ENCODE assay signal across 20 cellular contexts in the genomic region with DNA sequence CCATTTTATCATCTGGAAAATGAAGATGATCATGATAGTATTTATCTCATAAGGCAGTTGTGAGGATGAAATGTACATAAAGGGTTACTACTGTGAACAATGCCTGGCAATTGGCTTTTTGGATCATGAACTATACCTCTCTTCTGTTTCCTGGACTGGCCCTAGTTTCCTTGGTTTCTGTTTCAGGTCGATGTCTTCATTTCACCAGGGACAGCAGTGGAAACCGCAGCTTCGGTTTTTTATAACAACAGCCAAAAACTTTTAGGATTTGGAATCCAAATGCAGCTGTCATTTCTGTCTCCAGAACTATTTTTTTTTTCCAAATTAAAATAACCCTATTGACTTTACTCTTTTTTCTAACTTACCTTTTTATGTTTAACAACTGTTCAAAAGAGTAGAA.
DNase-seq lines count a peak whose midpoint lies in the region; FAIRE-seq and TF ChIP-seq lines count a peak whose summit lies in the region.
"Had no signal": no experiment of that assay in that cellular context is flagged by ENCODE, and none has a peak within 500 bp of the region (broad histone marks: within the 10 kb centered on the region; RNA-seq: fewer than 3 reads in every experiment).

No MANE protein-coding gene starts in this region.

- no peak overlapping the region for H4K91ac ChIP-seq in H1 (replicated peaks; ENCODE audit: insufficient read length, low read length)

- H2BK5ac ChIP-seq in H1 (ENCODE audit: low read depth, low read length) = no peak overlapping the region

- WGBS in H1 (ENCODE audit: extremely low coverage in 1 of 2, insufficient coverage in 1 of 2, insufficient read length in 1 of 2, insufficient replicate concordance in 2 of 2, low coverage in 1 of 2, low lambda C conversion rate in 2 of 2, missing lambda C conversion rate in 1 of 2), 2 experiments = 90% methylated on average over 3 of the region's 3 CpGs; no CpG with 5 or more reads in 1 of the 2 experiments

- H3K4me2 ChIP-seq in BLaER1 (peak overlapping the region; percentile 41), H1 (ENCODE audit: insufficient read depth in 1 of 2, low read depth in 2 of 2, low read length in 2 of 2) (no peak overlapping the region), osteoblast (ENCODE audit: insufficient read depth, low read length) (peak overlapping the region; percentile 68)

- H3K18ac ChIP-seq in H1 (ENCODE audit: extremely low read depth, low read length) = no peak overlapping the region

- H2AFZ ChIP-seq in H1 (ENCODE audit: low read length) (peak overlapping the region; percentile 61; the same call in 1 of the 2 replicates), osteoblast (ENCODE audit: low read length) (peak overlapping the region; percentile 75)

- H3K79me2 ChIP-seq in H1 (ENCODE audit: control insufficient read depth in 1 of 2, insufficient read depth in 2 of 2, low read length in 2 of 2) (no peaks in the 10 kb centered on the region), osteoblast (ENCODE audit: insufficient read depth, low read length) (no peaks in the 10 kb centered on the region)

- no peak overlapping the region for H3K9ac ChIP-seq in BLaER1
- no peak overlapping the region for H3K9ac ChIP-seq in H1 (replicated peaks in 1 of 4; ENCODE audit: extremely low read depth in 1 of 4, low read depth in 3 of 4, low read length in 3 of 4)

- H3K4ac ChIP-seq in H1 (replicated peaks; ENCODE audit: insufficient read length, low read depth, low read length) = no peak overlapping the region

- H3K23ac ChIP-seq in H1 (ENCODE audit: insufficient read length) = no peak overlapping the region

- no peaks in the 10 kb centered on the region for H3K79me1 ChIP-seq in H1 (ENCODE audit: low read depth, low read length)

- FAIRE-seq in H1 (lab: Jason Lieb, UNC) (no peak), GM12891 (lab: Jason Lieb, UNC) (no peak)

- no peak for TF ChIP-seq EP300 in H1 (IDR thresholded peaks at IDR 0.05; ENCODE audit: borderline replicate concordance in 1 of 2, low read depth in 2 of 2, low read length in 2 of 2)

- no peaks in the 10 kb centered on the region for H4K20me1 ChIP-seq in BLaER1
- no peaks in the 10 kb centered on the region for H4K20me1 ChIP-seq in H1 (replicated peaks in 1 of 2; ENCODE audit: control insufficient read depth in 1 of 2, insufficient read depth in 2 of 2, low read length in 2 of 2)
- H4K20me1 ChIP-seq in osteoblast (ENCODE audit: insufficient read depth, low read length) = no peaks in the 10 kb centered on the region

- H2BK12ac ChIP-seq in H1 (ENCODE audit: low read depth, low read length) = no peak overlapping the region; the same call in 1 of the 2 replicates

- TF ChIP-seq CTCF in H1 (IDR thresholded peaks at IDR 0.05; ENCODE audit: control extremely low read depth in 1 of 3, insufficient read depth in 1 of 3, low read depth in 1 of 3, low read length in 3 of 3) = no peak
- no peak for TF ChIP-seq CTCF in osteoblast (IDR thresholded peaks at IDR 0.05; ENCODE audit: extremely low read depth, low read depth, low read length)

- H3K27ac ChIP-seq in BLaER1 (no peak overlapping the region), H1 (ENCODE audit: low read depth, low read length) (no peak overlapping the region), osteoblast (ENCODE audit: low read depth, low read length) (peak overlapping the region; percentile 50)
- H3K27ac ChIP-seq: psoas muscle, testis had no signal

- no peak overlapping the region for H2BK20ac ChIP-seq in H1 (ENCODE audit: low read length)

- H3K27me3 ChIP-seq in BLaER1 (no peaks in the 10 kb centered on the region), H1 (replicated peaks in 1 of 4; ENCODE audit: control insufficient read depth in 3 of 4, extremely low read depth in 1 of 4, insufficient read depth in 3 of 4, low read length in 3 of 4) (no peaks in the 10 kb centered on the region), osteoblast (ENCODE audit: insufficient read depth, low read length) (no peaks in the 10 kb centered on the region), H7 (ENCODE audit: control insufficient read depth, insufficient read depth, low read length) (no peaks in the 10 kb centered on the region)
- H3K27me3 ChIP-seq: testis had no signal

- no peak overlapping the region for H2AK5ac ChIP-seq in H1 (ENCODE audit: low read depth, low read length)

- H3K56ac ChIP-seq in H1 (replicated peaks; ENCODE audit: insufficient read length, low read depth, low read length) = peak overlapping the region; percentile 8

- no peak overlapping the region for H4K8ac ChIP-seq in H1 (ENCODE audit: extremely low read depth, insufficient read depth, low read length)

- peaks cover 14% of the 10 kb centered on the region for H3K4me1 ChIP-seq in BLaER1
- peaks cover 0 to 20% (median 8%) of the 10 kb centered on the region in 4 experiments; a peak in 6 of 7 replicates for H3K4me1 ChIP-seq in H1 (replicated peaks in 1 of 4; ENCODE audit: control insufficient read depth in 3 of 4, insufficient read depth in 4 of 4, low read length in 3 of 4)
- H3K4me1 ChIP-seq in osteoblast (ENCODE audit: insufficient read depth, low read length) = peaks cover 20% of the 10 kb centered on the region
- H3K4me1 ChIP-seq: testis had no signal

- H4K5ac ChIP-seq in H1 (ENCODE audit: insufficient read length, low read depth, low read length) = peak overlapping the region; percentile 25

- H3K36me3 ChIP-seq in BLaER1 (no peaks in the 10 kb centered on the region), H1 (ENCODE audit: control insufficient read depth in 2 of 4, insufficient read depth in 4 of 4, low read length in 3 of 4) (no peaks in the 10 kb centered on the region), osteoblast (ENCODE audit: insufficient read depth, low read length) (no peaks in the 10 kb centered on the region), H7 (replicated peaks; ENCODE audit: control insufficient read depth, insufficient read depth, low read length) (no peaks in the 10 kb centered on the region)

- H2BK120ac ChIP-seq in H1 (replicated peaks; ENCODE audit: low read depth, low read length) = no peak overlapping the region

- H3K23me2 ChIP-seq in H1 (ENCODE audit: low read depth, low read length) = no peaks in the 10 kb centered on the region; the same call in 1 of the 2 replicates

- H3K9me3 ChIP-seq in BLaER1 (no peaks in the 10 kb centered on the region), H1 (ENCODE audit: insufficient read depth in 2 of 2, low read depth in 1 of 2, low read length in 1 of 2) (no peaks in the 10 kb centered on the region), osteoblast (ENCODE audit: low read depth, low read length) (no peaks in the 10 kb centered on the region)
- H3K9me3 ChIP-seq: psoas muscle, testis had no signal

- H3K4me3 ChIP-seq in BLaER1 (no peak overlapping the region), H1 (ENCODE audit: extremely low read depth in 1 of 4, insufficient read depth in 2 of 4, low read depth in 3 of 4, low read length in 4 of 4) (no peak overlapping the region), osteoblast (ENCODE audit: insufficient read depth, low read length) (peak overlapping the region; percentile 28), H7 (ENCODE audit: insufficient read depth, low read depth, low read length) (no peak overlapping the region)
- H3K4me3 ChIP-seq: psoas muscle, testis had no signal

- H2BK15ac ChIP-seq in H1 (ENCODE audit: low read length) = no peak overlapping the region

- CTCF ChIA-PET in H1 (lab: Charles Lee; ENCODE audit: partially characterized antibody) = no interaction called here

- TF ChIP-seq RAD21 in H1 (IDR thresholded peaks at IDR 0.05 in 1 of 2, conservative IDR thresholded peaks at IDR 0.05 in 1 of 2; ENCODE audit: low read depth in 2 of 2, low read length in 2 of 2) = no peak

- POLR2A ChIA-PET in H1 (lab: Charles Lee; ENCODE audit: partially characterized antibody) = no interaction called here

- no peak overlapping the region for H3K14ac ChIP-seq in H1 (ENCODE audit: insufficient read length)

- TF ChIP-seq POLR2A in H1 (IDR thresholded peaks at IDR 0.05; ENCODE audit: control extremely low read depth in 1 of 2, low read depth in 2 of 2, low read length in 2 of 2) = no peak
- no peak for TF ChIP-seq POLR2A in GM12891 (IDR thresholded peaks at IDR 0.05; ENCODE audit: low read depth, low read length)

- DNase-seq in MV-4-11 (lab: John Stamatoyannopoulos, UW) (peak; percentile 28), H1 (ENCODE audit: low read depth in 1 of 2, low spot score in 2 of 2) (no peak), osteoblast (ENCODE audit: insufficient read length, low spot score, missing footprints) (peak; percentile 42), GM12891 (ENCODE audit: insufficient read length, low spot score) (no peak), H7 (no peak)
- DNase-seq in activated CD4-positive, alpha-beta T cell treated with anti-CD3 and anti-CD28 coated beads for 1 hour = no peak
- DNase-seq: activated CD4-positive, alpha-beta T cell treated with anti-CD3 and anti-CD28 coated beads, Interleukin-2, amount 50 U/mL, for 4 hours; activated gamma-delta T cell treated with Interleukin-2 at 50 U/mL for 16 hours; activated T-cell treated with anti-CD3 and anti-CD28 coated beads for 4 hours; AML-193; amniotic stem cell; effector memory CD4-positive, alpha-beta T cell; GOT3; kidney glomerular epithelial cell; midbrain; NCI-H1417 treated with DMSO at 0.1 percent for 48 hours; NCI-H524 treated with DMSO at 0.1 percent for 48 hours; psoas muscle; testis had no signal

TF ChIP-seq in H1, 55 proteins besides CTCF, POLR2A, EP300 and RAD21 (continues in another document):
- TF ChIP-seq RBBP5 (IDR thresholded peaks at IDR 0.05; ENCODE audit: borderline replicate concordance, low read depth, low read length) = no peak
- no peak for TF ChIP-seq SIX5 (IDR thresholded peaks at IDR 0.05; ENCODE audit: low read depth, low read length)
- no peak for TF ChIP-seq POLR2AphosphoS5 (IDR thresholded peaks at IDR 0.05; ENCODE audit: low read depth, low read length)
- no peak for TF ChIP-seq TCF12 (IDR thresholded peaks at IDR 0.05; ENCODE audit: low read depth, low read length)
- TF ChIP-seq TAF1 (IDR thresholded peaks at IDR 0.05; ENCODE audit: low read depth, low read length) = no peak
- no peak for TF ChIP-seq MAFK (IDR thresholded peaks at IDR 0.05; ENCODE audit: low read depth, low read length)

TF ChIP-seq in GM12891, 5 proteins besides CTCF, POLR2A, EP300 and RAD21:
- no peak for TF ChIP-seq TAF1 (IDR thresholded peaks at IDR 0.05; ENCODE audit: low read depth, low read length)

Comparison
In these comparisons a context has a peak if more than half of its experiments do, and no peak if none do; other contexts are left out.
1. H3K4me2 ChIP-seq: peak in BLaER1 (single experiment) and osteoblast (single experiment); none in H1 (0 of 2).
2. DNase-seq: peak in MV-4-11 (single experiment) and osteoblast (single experiment); none in H1 (0 of 2), GM12891 (single experiment), activated CD4-positive, alpha-beta T cell treated with anti-CD3 and anti-CD28 coated beads for 1 hour (single experiment) and H7 (single experiment).